ENCODE assay signal across 8 cellular contexts in the genomic region with DNA sequence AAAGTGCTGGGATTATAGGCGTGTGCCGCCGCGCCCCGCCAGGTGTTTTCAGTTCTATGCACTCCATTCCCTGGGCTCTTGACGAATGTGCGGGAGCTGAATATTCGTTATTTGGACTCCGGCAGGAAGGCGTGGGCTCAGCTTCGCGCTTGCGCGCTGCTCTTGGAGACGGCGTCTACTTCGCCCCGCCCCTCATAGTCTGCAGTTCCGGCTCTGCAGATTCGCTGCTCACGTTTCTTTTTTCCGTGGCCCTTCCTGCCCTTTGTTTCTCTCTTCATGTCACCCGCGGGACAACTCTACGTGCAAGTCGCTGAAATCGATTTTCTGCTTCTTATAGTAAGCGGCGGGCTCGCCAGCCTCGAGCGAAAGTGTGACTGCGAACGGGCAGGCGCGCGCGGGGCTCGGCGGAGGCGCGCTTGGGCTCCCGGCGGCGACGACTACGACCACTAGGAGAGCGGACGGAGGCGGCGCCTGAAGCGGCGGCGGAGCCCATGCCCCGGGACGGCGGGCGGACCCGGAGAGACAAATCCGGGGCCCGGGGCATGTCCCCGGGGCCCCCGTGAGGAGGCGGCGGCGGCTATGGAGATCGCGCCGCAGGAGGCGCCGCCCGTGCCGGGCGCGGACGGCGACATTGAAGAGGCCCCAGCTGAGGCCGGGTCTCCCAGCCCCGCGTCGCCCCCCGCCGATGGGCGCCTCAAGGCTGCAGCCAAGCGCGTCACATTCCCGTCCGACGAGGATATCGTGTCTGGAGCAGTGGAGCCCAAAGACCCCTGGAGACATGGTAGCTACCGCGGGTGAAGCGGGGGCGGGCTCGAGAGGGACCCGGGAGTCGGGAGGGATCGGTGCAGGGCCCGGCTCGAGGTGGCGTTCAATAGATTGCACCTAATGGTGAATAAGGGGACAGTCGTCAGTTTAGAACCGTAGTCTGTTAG. TPM values are rescaled to one million over a fixed set of nuclear protein-coding genes. Genes with fewer than 3 reads are reported as not detected.
DNase-seq lines count a peak whose midpoint lies in the region; ATAC-seq and TF ChIP-seq lines count a peak whose summit lies in the region.

A gene with protein sequence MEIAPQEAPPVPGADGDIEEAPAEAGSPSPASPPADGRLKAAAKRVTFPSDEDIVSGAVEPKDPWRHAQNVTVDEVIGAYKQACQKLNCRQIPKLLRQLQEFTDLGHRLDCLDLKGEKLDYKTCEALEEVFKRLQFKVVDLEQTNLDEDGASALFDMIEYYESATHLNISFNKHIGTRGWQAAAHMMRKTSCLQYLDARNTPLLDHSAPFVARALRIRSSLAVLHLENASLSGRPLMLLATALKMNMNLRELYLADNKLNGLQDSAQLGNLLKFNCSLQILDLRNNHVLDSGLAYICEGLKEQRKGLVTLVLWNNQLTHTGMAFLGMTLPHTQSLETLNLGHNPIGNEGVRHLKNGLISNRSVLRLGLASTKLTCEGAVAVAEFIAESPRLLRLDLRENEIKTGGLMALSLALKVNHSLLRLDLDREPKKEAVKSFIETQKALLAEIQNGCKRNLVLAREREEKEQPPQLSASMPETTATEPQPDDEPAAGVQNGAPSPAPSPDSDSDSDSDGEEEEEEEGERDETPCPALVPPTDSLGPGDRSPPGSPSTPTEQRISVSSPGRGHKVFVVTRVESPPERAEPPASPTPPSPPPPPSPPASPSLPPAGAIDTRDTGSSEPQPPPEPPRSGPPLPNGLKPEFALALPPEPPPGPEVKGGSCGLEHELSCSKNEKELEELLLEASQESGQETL (plus strand): TSS at position 433 of the 932 bp plus-strand sequence. CDS start 147 bp downstream, at position 580.

- H3K4me1 ChIP-seq in ACC112 (ENCODE audit: control insufficient read depth, insufficient read depth, low read length, unreplicated experiment), result peaks cover 13% of the 10 kb centered on the region

- no peaks in the 10 kb centered on the region for H3K9me3 Mint-ChIP-seq in activated B cell treated with CpG ODN at 0.5 μM for 24 hours

- peaks cover 54% of the 10 kb centered on the region for H3K4me1 Mint-ChIP-seq in activated B cell treated with CpG ODN at 0.5 μM for 24 hours

- H3K4me3 ChIP-seq in ACC112 (ENCODE audit: low read depth, low read length), result peak within 1 kb of the TSS; percentile 86
- peak within 1 kb of the TSS; percentile 95 for H3K4me3 ChIP-seq in cardiac fibroblast (replicated peaks in 1 of 2; ENCODE audit: low read depth in 2 of 2, low read length in 2 of 2)

- no peaks in the 10 kb centered on the region for H3K36me3 ChIP-seq in ACC112 (ENCODE audit: insufficient read depth, low read length)

- intact Hi-C loops in activated B cell treated with CpG ODN at 0.5 μM for 24 hours (cut with micrococcal nuclease), result loop anchor here (1.0 to 5.0 kb wide), 6 partner anchors 10 to 341 kb away; partner anchors contain the start of genes BLOC1S3, CLASRP and TRAPPC6A

- H3K36me3 Mint-ChIP-seq in activated B cell treated with CpG ODN at 0.5 μM for 24 hours (ENCODE audit: low read depth), result peaks cover 24% of the 10 kb centered on the region

- H3K27ac Mint-ChIP-seq in activated B cell treated with CpG ODN at 0.5 μM for 24 hours, result peak within 1 kb of the TSS; percentile 99

- peak within 1 kb of the TSS; percentile 87 for H3K27ac ChIP-seq in ACC112 (ENCODE audit: low read depth, low read length)

- peak; percentile 54 for ATAC-seq in GM18870 (IDR thresholded peaks at IDR 0.05; ENCODE audit: unreplicated experiment)
- peak; percentile 61 for ATAC-seq in HG03175 (IDR thresholded peaks at IDR 0.05; ENCODE audit: unreplicated experiment)
- ATAC-seq in activated B cell treated with CpG ODN at 0.5 μM for 24 hours (ENCODE audit: low read depth), result peak; percentile 69

- DNase-seq in NCI-H345 treated with DMSO at 0.1 percent for 48 hours (lab: John Stamatoyannopoulos, UW; ENCODE audit: unreplicated experiment) (peak; percentile 88), activated B cell treated with CpG ODN at 0.5 μM for 24 hours (peak; percentile 81), cardiac fibroblast (ENCODE audit: low read depth in 2 of 2) (peak; percentile 99), inferior parietal cortex (ENCODE audit: extremely low spot score) (peak; percentile 96), smooth muscle cell of the brain vasculature (ENCODE audit: low read depth, low spot score) (peak; percentile 96)

- H2AFZ ChIP-seq in ACC112 (ENCODE audit: low read length, unreplicated experiment), result peak within 1 kb of the TSS; percentile 83

- no peaks in the 10 kb centered on the region for H3K27me3 ChIP-seq in ACC112 (ENCODE audit: insufficient read depth, low read length)

- peak within 1 kb of the TSS; percentile 93 for H3K4me3 Mint-ChIP-seq in activated B cell treated with CpG ODN at 0.5 μM for 24 hours

- H3K27me3 Mint-ChIP-seq in activated B cell treated with CpG ODN at 0.5 μM for 24 hours, result no peaks in the 10 kb centered on the region

- POLR2A ChIA-PET in activated B cell treated with CpG ODN at 0.5 μM for 24 hours (lab: Charles Lee), result interaction anchor here (0.5 to 3.3 kb wide), 22 partner anchors 10 to 491 kb away, joined by 3 to 75 read pairs (median 5); partner anchors contain the start of genes BLOC1S3, CLPTM1, GEMIN7 and RELB

- peaks cover 49% of the 10 kb centered on the region for H3K79me2 ChIP-seq in ACC112 (ENCODE audit: control insufficient read depth, insufficient read depth, low read length, unreplicated experiment)

- CTCF ChIA-PET in activated B cell treated with CpG ODN at 0.5 μM for 24 hours (lab: Charles Lee), result interaction anchor here (0.9 to 2.9 kb wide), 5 partner anchors 25 to 85 kb away, joined by 3 to 11 read pairs (median 5); partner anchors contain the start of genes BLOC1S3 and TRAPPC6A

- no peak for TF ChIP-seq CTCF in activated B cell treated with CpG ODN at 0.5 μM for 24 hours (IDR thresholded peaks at IDR 0.05)
- TF ChIP-seq CTCF in cardiac fibroblast (IDR thresholded peaks at IDR 0.05; ENCODE audit: low read depth, low read length), result no peak

RNA-seq across cellular contexts. Expression of the gene that starts here (rescaled TPM):
- total RNA-seq in activated B cell treated with CpG ODN at 0.5 μM for 24 hours, result 18.8 and 27.2 TPM in 2 replicates

Comparison
In these comparisons a context has a peak if more than half of its experiments do, and no peak if none do; other contexts are left out.
1. Peak in every context shown above with its lines: DNase-seq, ATAC-seq, H3K4me3 ChIP-seq and H3K27ac ChIP-seq.